1 cellular context compared by ENCODE assay signal in genomic region chr3:151707216-151707615, GRCh38.
TF ChIP-seq lines count a peak whose summit lies in the region.

No MANE protein-coding gene starts in this region.

TF ChIP-seq in K562, 482 proteins besides CTCF, POLR2A, EP300 and RAD21:
- TF ChIP-seq ARID1B (IDR thresholded peaks at IDR 0.05) (peak; percentile 30; the same call in 1 of the 2 replicates), PHF20 (IDR thresholded peaks at IDR 0.05; ENCODE audit: partially characterized antibody) (no peak), MGA (IDR thresholded peaks at IDR 0.05) (no peak), HDGF (IDR thresholded peaks at IDR 0.05) (no peak), MTF1 (CRISPR knock-in tag; IDR thresholded peaks at IDR 0.05; ENCODE audit: borderline replicate concordance) (no peak), ZC3H8 (IDR thresholded peaks at IDR 0.05) (no peak), PHB (CRISPR knock-in tag; IDR thresholded peaks at IDR 0.05) (no peak), CTBP1 (IDR thresholded peaks at IDR 0.05; ENCODE audit: borderline replicate concordance) (no peak), BDP1 (IDR thresholded peaks at IDR 0.05; ENCODE audit: insufficient read depth, insufficient read length) (no peak), ZBTB17 (CRISPR knock-in tag; IDR thresholded peaks at IDR 0.05) (no peak), RFX5 (IDR thresholded peaks at IDR 0.05; ENCODE audit: low read depth, low read length) (no peak), MAFG (tag; conservative IDR thresholded peaks at IDR 0.05) (peak; percentile 27; the same call in 1 of the 2 replicates), FOSL1 (tag; conservative IDR thresholded peaks at IDR 0.05) (peak; percentile 45), MAFK (IDR thresholded peaks at IDR 0.05; ENCODE audit: low read length) (peak; percentile 10; the same call in 1 of the 2 replicates), TFAM (CRISPR knock-in tag; conservative IDR thresholded peaks at IDR 0.05) (no peak), EGR1 (conservative IDR thresholded peaks at IDR 0.05) (no peak), ZC3H4 (CRISPR knock-in tag; IDR thresholded peaks at IDR 0.05; ENCODE audit: borderline replicate concordance) (no peak), PCBP1 (IDR thresholded peaks at IDR 0.05; ENCODE audit: low read depth, low read length, poor library complexity, severe bottlenecking) (no peak), MYC (IDR thresholded peaks at IDR 0.05; ENCODE audit: low read depth, low read length) (no peak), MYC (CRISPR knock-in tag; IDR thresholded peaks at IDR 0.05; ENCODE audit: borderline replicate concordance, low read depth) (no peak), SREBF2 (CRISPR knock-in tag; IDR thresholded peaks at IDR 0.05) (no peak), FOXA1 (IDR thresholded peaks at IDR 0.05; ENCODE audit: borderline replicate concordance) (no peak), SAFB (IDR thresholded peaks at IDR 0.05; ENCODE audit: borderline replicate concordance, low read depth, low read length) (no peak), NEUROD1 (IDR thresholded peaks at IDR 0.05; ENCODE audit: borderline replicate concordance, low read depth, low read length, partially characterized antibody) (no peak), TEAD2 (tag; IDR thresholded peaks at IDR 0.05) (no peak), MXI1 (IDR thresholded peaks at IDR 0.05; ENCODE audit: low read depth, low read length) (no peak), ZEB2 (IDR thresholded peaks at IDR 0.05) (no peak), ATF1 (CRISPR knock-in tag; IDR thresholded peaks at IDR 0.05) (no peak), ATF1 (tag; IDR thresholded peaks at IDR 0.05) (no peak), EZH2 (IDR thresholded peaks at IDR 0.05; ENCODE audit: borderline replicate concordance, low read depth, low read length) (no peak), ZNF449 (CRISPR knock-in tag; IDR thresholded peaks at IDR 0.05) (no peak), ZNF79 (CRISPR knock-in tag; IDR thresholded peaks at IDR 0.05; ENCODE audit: low read depth) (no peak), ZNF316 (IDR thresholded peaks at IDR 0.05) (peak; percentile 34; the same call in 1 of the 2 replicates), ARID3B (CRISPR knock-in tag; IDR thresholded peaks at IDR 0.05; ENCODE audit: borderline replicate concordance) (no peak)
